ENCODE assay signal across 9 cellular contexts in genomic region chr22:48098243-48098935, GRCh38.
DNase-seq lines count a peak whose midpoint lies in the region; ATAC-seq and FAIRE-seq lines count a peak whose summit lies in the region.
"Had no signal": no experiment of that assay in that cellular context is flagged by ENCODE, and none has a peak within 500 bp of the region (broad histone marks: within the 10 kb centered on the region; RNA-seq: fewer than 3 reads in every experiment).

No MANE protein-coding gene starts in this region.

- H3K4me3 ChIP-seq in small intestine (ENCODE audit: low read depth in 1 of 2, low read length in 2 of 2): no peak overlapping the region

- H3K4me1 ChIP-seq in small intestine (ENCODE audit: control insufficient read depth in 2 of 2, insufficient read depth in 1 of 2, low read depth in 1 of 2, low read length in 1 of 2): no peaks in the 10 kb centered on the region

- H3K9me3 ChIP-seq in small intestine (ENCODE audit: control insufficient read depth, low read depth): no peaks in the 10 kb centered on the region

- H3K36me3 ChIP-seq in small intestine (ENCODE audit: control insufficient read depth in 2 of 2, insufficient read depth in 2 of 2, low read length in 2 of 2): no peaks in the 10 kb centered on the region

- no peak for FAIRE-seq in small intestine (lab: Jason Lieb, UNC)

- H3K27ac ChIP-seq in small intestine (ENCODE audit: low read depth in 1 of 2, low read length in 1 of 2): peak overlapping the region in 1 of 2 donors; percentile 68

- 31 to 42% (median 42%) methylated on average over 8 of the region's 8 CpGs for WGBS in small intestine, 3 donors

- DNase-seq in activated CD8-positive, alpha-beta memory T cell treated with anti-CD3 and anti-CD28 coated beads for 24 hours: peak; percentile 40
- DNase-seq in activated CD8-positive, alpha-beta memory T cell treated with anti-CD3 and anti-CD28 coated beads, Interleukin-2, amount 50 U/mL, for 48 hours: no peak
- peak; percentile 95 for DNase-seq in NAMALWA (ENCODE audit: low spot score)
- peak; percentile 20 for DNase-seq in small intestine
- no peak for DNase-seq in OCI-M2 (lab: John Stamatoyannopoulos, UW; ENCODE audit: unreplicated experiment)
- no peak for DNase-seq in GOT3 (lab: John Stamatoyannopoulos, UW)
- no peak for DNase-seq in middle frontal gyrus (ENCODE audit: extremely low spot score, low spot score)
- DNase-seq: occipital lobe had no signal

- ATAC-seq in HG02642 (IDR thresholded peaks at IDR 0.05; ENCODE audit: poor library complexity, unreplicated experiment): peak; percentile 69

- H3K27me3 ChIP-seq in small intestine (ENCODE audit: control insufficient read depth in 2 of 2, insufficient read depth in 2 of 2, low read length in 2 of 2): no peaks in the 10 kb centered on the region

Comparison
In these comparisons a context has a peak if more than half of its experiments do, and no peak if none do; other contexts are left out.
1. DNase-seq: peak in activated CD8-positive, alpha-beta memory T cell treated with anti-CD3 and anti-CD28 coated beads for 24 hours (single experiment), NAMALWA (single experiment) and small intestine (single experiment); none in activated CD8-positive, alpha-beta memory T cell treated with anti-CD3 and anti-CD28 coated beads, Interleukin-2, amount 50 U/mL, for 48 hours (single experiment), OCI-M2 (single experiment), GOT3 (single experiment) and middle frontal gyrus (single experiment).